Comparison of ENCODE assay signal across 29 cellular contexts in genomic region chr11:86696451-86696850, GRCh38. TPM values are rescaled to one million over a fixed set of nuclear protein-coding genes. Genes with fewer than 3 reads are reported as not detected.
DNase-seq lines count a peak whose midpoint lies in the region; ATAC-seq and TF ChIP-seq lines count a peak whose summit lies in the region.
"Had no signal": no experiment of that assay in that cellular context is flagged by ENCODE, and none has a peak within 500 bp of the region (broad histone marks: within the 10 kb centered on the region; RNA-seq: fewer than 3 reads in every experiment).

No MANE protein-coding gene starts in this region.

- H3K36me3 ChIP-seq in adipocyte (ENCODE audit: control insufficient read depth, insufficient read depth, low read length, severe bottlenecking) (no peaks in the 10 kb centered on the region), gastroesophageal sphincter (no peaks in the 10 kb centered on the region), skeletal muscle tissue (ENCODE audit: control insufficient read depth in 3 of 3, insufficient read depth in 3 of 3, low read length in 3 of 3) (no peaks in the 10 kb centered on the region)
- H3K36me3 ChIP-seq in CD8-positive, alpha-beta memory T cell (ENCODE audit: insufficient read depth, low read length) = no peaks in the 10 kb centered on the region
- H3K36me3 ChIP-seq: BLaER1 treated with 17β-estradiol and CSF1 and Interleukin-3, amounts not matched to agents 10 nM and 100 nM; lower lobe of right lung; neutrophil; prostate gland had no signal

- no peaks in the 10 kb centered on the region for H3K9me3 Mint-ChIP-seq in CD8-positive, alpha-beta memory T cell
- H3K9me3 Mint-ChIP-seq: activated naive CD8-positive, alpha-beta T cell treated with anti-CD3 and anti-CD28 coated beads, Interleukin-2, amount 50 U/mL, for 24 hours; effector memory CD8-positive, alpha-beta T cell had no signal

- no peak overlapping the region for H3K27ac Mint-ChIP-seq in CD8-positive, alpha-beta memory T cell
- H3K27ac Mint-ChIP-seq: activated CD8-positive, alpha-beta T cell treated with anti-CD3 and anti-CD28 coated beads, Interleukin-2, amount 10 ng/mL, durations not matched to agents 7 days and 5 days; activated naive CD8-positive, alpha-beta T cell treated with anti-CD3 and anti-CD28 coated beads, Interleukin-2, amount 50 U/mL, for 24 hours; effector memory CD8-positive, alpha-beta T cell had no signal

- TF ChIP-seq CTCF in gastroesophageal sphincter (IDR thresholded peaks at IDR 0.05) = no peak

- H3K27me3 Mint-ChIP-seq in CD8-positive, alpha-beta memory T cell = peaks cover 0 to 26% of the 10 kb centered on the region in 2 donors

- H3K4me3 ChIP-seq in adipocyte (ENCODE audit: low read length) = no peak overlapping the region
- H3K4me3 ChIP-seq in gastroesophageal sphincter = no peak overlapping the region
- H3K4me3 ChIP-seq in skeletal muscle tissue (ENCODE audit: low read length in 3 of 3) = no peak overlapping the region
- H3K4me3 ChIP-seq in CD8-positive, alpha-beta memory T cell (ENCODE audit: low read length) = no peak overlapping the region
- H3K4me3 ChIP-seq: BLaER1 treated with 17β-estradiol and CSF1 and Interleukin-3, amounts not matched to agents 10 nM and 100 nM; GM12878; K562; lower lobe of right lung; prostate gland had no signal

- H3K27me3 ChIP-seq in adipocyte (replicated peaks; ENCODE audit: control insufficient read depth, insufficient read depth, low read length) (no peaks in the 10 kb centered on the region), gastroesophageal sphincter (no peaks in the 10 kb centered on the region), skeletal muscle tissue (ENCODE audit: control insufficient read depth in 3 of 3, insufficient read depth in 3 of 3, low read length in 3 of 3) (no peaks in the 10 kb centered on the region)
- H3K27me3 ChIP-seq in CD8-positive, alpha-beta memory T cell (ENCODE audit: insufficient read depth, low read length, poor library complexity, severe bottlenecking) = no peaks in the 10 kb centered on the region
- H3K27me3 ChIP-seq: BLaER1 treated with 17β-estradiol and CSF1 and Interleukin-3, amounts not matched to agents 10 nM and 100 nM; neutrophil had no signal

- TF ChIP-seq EP300 in gastroesophageal sphincter (IDR thresholded peaks at IDR 0.05) = no peak

- no peak overlapping the region for H3K4me3 Mint-ChIP-seq in CD8-positive, alpha-beta memory T cell
- H3K4me3 Mint-ChIP-seq: activated CD8-positive, alpha-beta T cell treated with anti-CD3 and anti-CD28 coated beads, Interleukin-2, amount 10 ng/mL, durations not matched to agents 7 days and 5 days; activated naive CD8-positive, alpha-beta T cell treated with anti-CD3 and anti-CD28 coated beads, Interleukin-2, amount 50 U/mL, for 24 hours; effector memory CD8-positive, alpha-beta T cell had no signal

- peak overlapping the region; percentile 29 to 63 (median 56) for H3K27ac ChIP-seq in gastroesophageal sphincter
- peak overlapping the region; percentile 19 for H3K27ac ChIP-seq in skeletal muscle tissue (ENCODE audit: low read depth, low read length)
- H3K27ac ChIP-seq in CD8-positive, alpha-beta memory T cell (ENCODE audit: low read depth, low read length) = no peak overlapping the region
- H3K27ac ChIP-seq: BLaER1 treated with 17β-estradiol and CSF1 and Interleukin-3, amounts not matched to agents 10 nM and 100 nM; lower lobe of right lung; neutrophil; prostate gland had no signal

- POLR2A ChIA-PET in CD8-positive, alpha-beta memory T cell (lab: Charles Lee) = no interaction called here

- H3K9me3 ChIP-seq in adipocyte (ENCODE audit: control insufficient read depth, low read length) (no peaks in the 10 kb centered on the region), gastroesophageal sphincter (no peaks in the 10 kb centered on the region), skeletal muscle tissue (ENCODE audit: control insufficient read depth in 3 of 3, low read length in 3 of 3) (no peaks in the 10 kb centered on the region)
- no peaks in the 10 kb centered on the region for H3K9me3 ChIP-seq in CD8-positive, alpha-beta memory T cell (ENCODE audit: low read length)
- H3K9me3 ChIP-seq: BLaER1 treated with 17β-estradiol and CSF1 and Interleukin-3, amounts not matched to agents 10 nM and 100 nM; lower lobe of right lung; neutrophil; prostate gland had no signal

- no peaks in the 10 kb centered on the region for H3K36me3 Mint-ChIP-seq in CD8-positive, alpha-beta memory T cell

- H3K4me1 ChIP-seq in adipocyte (ENCODE audit: control insufficient read depth, insufficient read depth, low read length) (peaks cover 51% of the 10 kb centered on the region), gastroesophageal sphincter (peaks cover 2 to 37% (median 12%) of the 10 kb centered on the region in 3 donors), skeletal muscle tissue (ENCODE audit: control insufficient read depth in 3 of 3, insufficient read depth in 3 of 3, low read length in 3 of 3) (peaks cover 0 to 14% (median 3%) of the 10 kb centered on the region in 3 donors)
- no peaks in the 10 kb centered on the region for H3K4me1 ChIP-seq in CD8-positive, alpha-beta memory T cell (ENCODE audit: insufficient read depth, low read length)
- H3K4me1 ChIP-seq: BLaER1 treated with 17β-estradiol and CSF1 and Interleukin-3, amounts not matched to agents 10 nM and 100 nM; prostate gland had no signal

- DNase-seq in HT1080 (ENCODE audit: low read depth) (peak; percentile 51), adipocyte (ENCODE audit: low read depth) (no peak)
- DNase-seq in CD8-positive, alpha-beta memory T cell = no peak
- DNase-seq: activated CD4-positive, alpha-beta T cell treated with anti-CD3 and anti-CD28 coated beads for 1 hour; activated CD8-positive, alpha-beta T cell treated with anti-CD3 and anti-CD28 coated beads, Interleukin-2, amount 10 ng/mL, durations not matched to agents 7 days and 5 days; activated effector memory CD4-positive, alpha-beta T cell treated with Interleukin-2 at 50 U/mL for 16 hours; activated naive CD8-positive, alpha-beta T cell treated with anti-CD3 and anti-CD28 coated beads, Interleukin-2, amount 50 U/mL, for 24 hours; activated T-cell treated with anti-CD3 and anti-CD28 coated beads for 4 hours; Calu3; effector memory CD8-positive, alpha-beta T cell; kidney; lower lobe of right lung; MM.1S; NCI-H1417; OCI-M1; SIG-M5; small intestine; stimulated activated CD4-positive, alpha-beta T cell treated with anti-CD3 and anti-CD28 coated beads, Interleukin-2, amount 100 ng/mL, for 24 hours; T-helper 1 cell had no signal

- H3K9ac ChIP-seq in adipocyte (ENCODE audit: low read length) = peak overlapping the region; percentile 63
- peak overlapping the region in 1 of 3 donors; percentile 24 for H3K9ac ChIP-seq in skeletal muscle tissue (ENCODE audit: low read depth in 1 of 3, low read length in 3 of 3)
- H3K9ac ChIP-seq: BLaER1 treated with 17β-estradiol and CSF1 and Interleukin-3, amounts not matched to agents 10 nM and 100 nM had no signal

- 100% methylated on average over 1 of the region's 1 CpG for WGBS in gastroesophageal sphincter (ENCODE audit: low coverage in 1 of 2), 2 donors

- no peaks in the 10 kb centered on the region for H3K4me1 Mint-ChIP-seq in CD8-positive, alpha-beta memory T cell
- H3K4me1 Mint-ChIP-seq: activated naive CD8-positive, alpha-beta T cell treated with anti-CD3 and anti-CD28 coated beads, Interleukin-2, amount 50 U/mL, for 24 hours had no signal

- ATAC-seq in gastroesophageal sphincter = no peak
- no peak for ATAC-seq in GM21360 (IDR thresholded peaks at IDR 0.05; ENCODE audit: unreplicated experiment)
- ATAC-seq in GM21390 (IDR thresholded peaks at IDR 0.05; ENCODE audit: unreplicated experiment) = no peak
- no peak for ATAC-seq in GM18907 (IDR thresholded peaks at IDR 0.05; ENCODE audit: unreplicated experiment)
- ATAC-seq: activated CD8-positive, alpha-beta T cell treated with anti-CD3 and anti-CD28 coated beads, Interleukin-2, amount 10 ng/mL, durations not matched to agents 7 days and 5 days; activated naive CD8-positive, alpha-beta T cell treated with anti-CD3 and anti-CD28 coated beads, Interleukin-2, amount 50 U/mL, for 24 hours; effector memory CD8-positive, alpha-beta T cell; GM12878; K562 had no signal

- CTCF ChIA-PET in CD8-positive, alpha-beta memory T cell (lab: Charles Lee) = interaction anchor here (0.9 kb wide), 1 partner anchor 12 kb away, joined by 3 read pairs; no protein-coding TSS in a partner anchor

- TF ChIP-seq POLR2A in gastroesophageal sphincter (IDR thresholded peaks at IDR 0.05) = no peak

RNA-seq across cellular contexts. Expression of gene ME3, which starts 24.0 kb away (rescaled TPM):
- 0.24 TPM in 1 of 2 replicates, not detected in the other for total RNA-seq in HT1080 (2014; rRNA removed; shearing (Covaris generic))
- not detected in 2 replicates for polyA plus RNA-seq in HT1080 (2015; cell fraction: cytosol; rRNA removed)
- polyA plus RNA-seq in HT1080 (2015; cell fraction: nucleus; rRNA removed) = 0.53 and 0.80 TPM in 2 replicates
- 10 to 100 TPM; 11.0 to 47.8 (median 44.1) TPM for total RNA-seq in gastroesophageal sphincter
- 16.7 TPM for total RNA-seq in skeletal muscle tissue
- 1 to 10 TPM; 1.0 to 1.3 TPM for total RNA-seq in CD8-positive, alpha-beta memory T cell
- not detected for polyA plus RNA-seq in CD8-positive, alpha-beta memory T cell
- total RNA-seq: K562 had no signal
- polyA plus RNA-seq: K562 had no signal
